In genomic region chr14:103561381-103562134, GRCh38 we compare ENCODE assay signal across 8 cellular contexts. TPM values are rescaled to one million over a fixed set of nuclear protein-coding genes. Genes with fewer than 3 reads are reported as not detected.
A peak's percentile ranks its signal among the peaks of the same experiment; 100 is the strongest.
DNase-seq lines count a peak whose midpoint lies in the region; ATAC-seq and TF ChIP-seq lines count a peak whose summit lies in the region.

No MANE protein-coding gene starts in this region.

- peaks cover 6 to 28% of the 10 kb centered on the region in 2 donors for H3K36me3 ChIP-seq in duodenal mucosa (ENCODE audit: control insufficient read depth in 1 of 2, insufficient read depth in 2 of 2, low read length in 2 of 2)
- H3K36me3 ChIP-seq in suprapubic skin: peaks cover 18% of the 10 kb centered on the region

- POLR2A ChIA-PET in CD4-positive, alpha-beta T cell (lab: Charles Lee): interaction anchor here (0.6 to 2.4 kb wide), 8 partner anchors 8 to 228 kb away, joined by 3 to 17 read pairs (median 5); partner anchors contain the start of genes CKB, EIF5, KLC1 and TRMT61A

- CTCF ChIA-PET in CD4-positive, alpha-beta T cell (lab: Charles Lee): interaction anchor here (0.8 to 2.1 kb wide), 4 partner anchors 10 to 61 kb away, joined by 3 to 7 read pairs (median 5); no protein-coding TSS in a partner anchor

- peak overlapping the region; percentile 85 for H3K27ac ChIP-seq in CD4-positive, alpha-beta T cell (ENCODE audit: low read depth, low read length)
- H3K27ac ChIP-seq in HL-60 (replicated peaks) (peak overlapping the region; percentile 83), duodenal mucosa (ENCODE audit: low read depth, low read length) (peak overlapping the region; percentile 98), suprapubic skin (peak overlapping the region; percentile 99)

- intact Hi-C loops in CD4-positive, alpha-beta T cell (cut with DNase I, micrococcal nuclease): loop anchor here (1.0 to 10.0 kb wide), 8 partner anchors 32 to 1197 kb away; partner anchors contain the start of genes TRMT61A (in 2 of the 2), CINP (in 1 of the 2), KLC1 (in 1 of the 2) and MARK3 (in 1 of the 2)

- no peaks in the 10 kb centered on the region for H3K27me3 Mint-ChIP-seq in CD4-positive, alpha-beta T cell

- no peaks in the 10 kb centered on the region for H3K9me3 Mint-ChIP-seq in CD4-positive, alpha-beta T cell

- H3K36me3 Mint-ChIP-seq in CD4-positive, alpha-beta T cell (ENCODE audit: low read depth): peaks cover 57% of the 10 kb centered on the region

- TF ChIP-seq EP300 in suprapubic skin (IDR thresholded peaks at IDR 0.05): no peak

- no peak for TF ChIP-seq CTCF in CD4-positive, alpha-beta T cell (IDR thresholded peaks at IDR 0.05)
- TF ChIP-seq CTCF in HL-60 (IDR thresholded peaks at IDR 0.05; ENCODE audit: insufficient read depth, low read length) (no peak), suprapubic skin (IDR thresholded peaks at IDR 0.05) (no peak)

- peak overlapping the region; percentile 69 to 80 for H3K9ac ChIP-seq in duodenal mucosa (ENCODE audit: low read depth in 1 of 2, low read length in 2 of 2)

- peak overlapping the region; percentile 96 for H3K4me3 Mint-ChIP-seq in CD4-positive, alpha-beta T cell

- peak; percentile 22 for ATAC-seq in CD4-positive, alpha-beta T cell (ENCODE audit: poor library complexity)
- ATAC-seq in GM19463 (IDR thresholded peaks at IDR 0.05; ENCODE audit: unreplicated experiment): peak; percentile 24

- H3K27ac Mint-ChIP-seq in CD4-positive, alpha-beta T cell: peak overlapping the region; percentile 94

- peaks cover 68% of the 10 kb centered on the region for H3K4me1 Mint-ChIP-seq in CD4-positive, alpha-beta T cell (ENCODE audit: low read depth)

- H3K4me1 ChIP-seq in duodenal mucosa (ENCODE audit: control insufficient read depth in 1 of 2, insufficient read depth in 2 of 2, low read length in 2 of 2): peaks cover 33 to 38% of the 10 kb centered on the region in 2 donors
- peaks cover 43% of the 10 kb centered on the region for H3K4me1 ChIP-seq in mononuclear cell (ENCODE audit: insufficient read depth, low read length)
- peaks cover 73% of the 10 kb centered on the region for H3K4me1 ChIP-seq in suprapubic skin

- H3K4me3 ChIP-seq in HL-60 (replicated peaks; ENCODE audit: insufficient read depth, low read length): peak overlapping the region; percentile 99
- peak overlapping the region; percentile 75 to 76 for H3K4me3 ChIP-seq in duodenal mucosa (ENCODE audit: low read depth in 1 of 2, low read length in 2 of 2)
- H3K4me3 ChIP-seq in mononuclear cell (ENCODE audit: low read length): peak overlapping the region; percentile 90
- peak overlapping the region; percentile 89 for H3K4me3 ChIP-seq in suprapubic skin

- 5% methylated on average over 29 of the region's 33 CpGs for WGBS in suprapubic skin

- no peaks in the 10 kb centered on the region for H3K27me3 ChIP-seq in CD4-positive, alpha-beta T cell (ENCODE audit: control insufficient read depth, insufficient read depth, low read length)
- no peaks in the 10 kb centered on the region for H3K27me3 ChIP-seq in HL-60 (ENCODE audit: insufficient read depth, poor library complexity, severe bottlenecking)
- no peaks in the 10 kb centered on the region for H3K27me3 ChIP-seq in duodenal mucosa (ENCODE audit: control insufficient read depth in 1 of 2, insufficient read depth in 2 of 2, low read length in 2 of 2)
- no peaks in the 10 kb centered on the region for H3K27me3 ChIP-seq in mononuclear cell (ENCODE audit: insufficient read depth, low read length)
- H3K27me3 ChIP-seq in suprapubic skin: no peaks in the 10 kb centered on the region

- no peak for TF ChIP-seq POLR2A in suprapubic skin (IDR thresholded peaks at IDR 0.05)

- DNase-seq in CD4-positive, alpha-beta T cell: peak in 4 of 10 experiments; percentile 9 to 23 (median 14)
- DNase-seq in HL-60 (ENCODE audit: low read depth in 1 of 2, low spot score in 1 of 2) (peak in 1 of 2 experiments; percentile 55), T-helper 22 cell (ENCODE audit: low read depth) (peak; percentile 16), suprapubic skin (ENCODE audit: low spot score in 2 of 2) (peak in 1 of 2 donors; percentile 78), pons (ENCODE audit: low spot score) (no peak)

- no peaks in the 10 kb centered on the region for H3K9me3 ChIP-seq in CD4-positive, alpha-beta T cell (ENCODE audit: control insufficient read depth, low read length)
- H3K9me3 ChIP-seq in duodenal mucosa (ENCODE audit: control insufficient read depth in 1 of 2, low read length in 2 of 2): no peaks in the 10 kb centered on the region
- no peaks in the 10 kb centered on the region for H3K9me3 ChIP-seq in mononuclear cell (ENCODE audit: low read depth, low read length)
- no peaks in the 10 kb centered on the region for H3K9me3 ChIP-seq in suprapubic skin

RNA-seq across cellular contexts. Expression of gene BAG5, which starts 0.9 kb away (rescaled TPM):
- 10 to 100 TPM; 39.4 to 40.3 TPM for total RNA-seq in CD4-positive, alpha-beta T cell
- total RNA-seq in mononuclear cell (45.8 TPM), suprapubic skin (10 to 100 TPM; 30.2 to 55.1 (median 39.9) TPM)

RNA-seq across cellular contexts. Expression of gene COA8, which starts 1.2 kb away (rescaled TPM):
- total RNA-seq in CD4-positive, alpha-beta T cell: 10 to 100 TPM in 1 of 2 experiments, 1 to 10 TPM in 1; 9.1 to 10.7 TPM
- total RNA-seq in mononuclear cell (11.3 TPM), suprapubic skin (10 to 100 TPM; 17.1 to 30.3 (median 21.9) TPM)

RNA-seq across cellular contexts. Expression of gene TRMT61A, which starts 32.6 kb away (rescaled TPM):
- 1 to 10 TPM; 9.2 to 9.8 TPM for total RNA-seq in CD4-positive, alpha-beta T cell
- total RNA-seq in mononuclear cell: 7.2 TPM
- 10 to 100 TPM; 15.9 to 21.9 (median 18.5) TPM for total RNA-seq in suprapubic skin

RNA-seq across cellular contexts. Expression of gene CKB, which starts 38.9 kb away (rescaled TPM):
- total RNA-seq in CD4-positive, alpha-beta T cell: 1 to 10 TPM; 5.8 to 6.6 TPM
- 6.4 TPM for total RNA-seq in mononuclear cell
- total RNA-seq in suprapubic skin: 100 to 1,000 TPM; 107 to 172 (median 128) TPM
